In the genomic region with DNA sequence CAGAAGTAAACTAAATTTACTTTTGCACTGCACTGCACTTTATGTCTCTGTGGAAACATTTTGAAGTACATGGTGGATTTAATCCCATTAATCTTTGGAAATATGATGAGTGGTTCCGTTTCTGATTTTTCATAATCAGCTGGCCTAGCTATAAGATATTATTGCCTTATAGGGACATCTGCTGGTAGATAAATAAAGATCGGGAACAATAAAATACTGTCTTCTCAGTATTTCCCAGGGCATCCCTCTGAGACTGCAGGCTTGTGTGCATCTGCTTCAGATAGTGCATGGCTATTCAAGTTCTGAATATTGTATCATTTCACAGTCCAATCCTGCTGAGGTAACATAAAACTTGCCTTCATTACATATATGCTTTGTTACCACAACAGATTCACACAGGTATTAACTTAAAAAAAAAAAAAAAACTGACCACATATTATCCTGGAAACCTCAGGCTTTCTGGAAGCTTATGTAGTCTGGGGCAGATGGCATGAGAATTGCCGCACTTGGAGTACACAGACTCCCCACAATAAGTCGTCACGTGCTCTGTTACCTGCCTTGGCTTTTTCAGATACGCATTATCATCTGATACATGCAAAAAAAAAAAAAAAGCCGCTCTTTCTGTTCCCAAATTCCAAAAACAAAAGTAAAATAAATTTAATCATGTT, we compare ENCODE assay signal across 9 cellular contexts.
DNase-seq lines count a peak whose midpoint lies in the region; ATAC-seq and TF ChIP-seq lines count a peak whose summit lies in the region.
"Had no signal": no experiment of that assay in that cellular context is flagged by ENCODE, and none has a peak within 500 bp of the region (broad histone marks: within the 10 kb centered on the region; RNA-seq: fewer than 3 reads in every experiment).

No MANE protein-coding gene starts in this region.

- POLR2A ChIA-PET in PC-3 (lab: Charles Lee; ENCODE audit: unreplicated experiment) = no interaction called here

- 0 out of 2 replicates have a peak, but pooled peaks cover 4% of the 10 kb centered on the region for H3K4me1 ChIP-seq in PC-3 (ENCODE audit: insufficient read depth, low read length)

- no peak overlapping the region for H3K27ac ChIP-seq in PC-3 (ENCODE audit: low read length)

- BruUV-seq in PC-3 (replicated peaks; lab: Mats Ljungman, UMichigan) = no TSS peak

- no peaks in the 10 kb centered on the region for H3K79me2 ChIP-seq in PC-3 (ENCODE audit: low read length)

- H3K27me3 ChIP-seq in PC-3 (ENCODE audit: low read length) = no peaks in the 10 kb centered on the region

- H3K9me2 ChIP-seq in PC-3 (replicated peaks; ENCODE audit: low read length) = no peaks in the 10 kb centered on the region

- no peaks in the 10 kb centered on the region for H4K20me1 ChIP-seq in PC-3 (ENCODE audit: low read length)

- H2AFZ ChIP-seq in PC-3 (ENCODE audit: low read length) = no peak overlapping the region

- H3K4me2 ChIP-seq in PC-3 (ENCODE audit: low read length) = no peak overlapping the region

- intact Hi-C loops in PC-3 (cut with micrococcal nuclease) = loop anchor here (1.0 to 2.0 kb wide), 2 partner anchors 58 to 290 kb away; no protein-coding TSS in a partner anchor

- no peaks in the 10 kb centered on the region for H3F3A ChIP-seq in PC-3 (ENCODE audit: low read length, unreplicated experiment)

- no peak overlapping the region for H3K4me3 ChIP-seq in PC-3 (ENCODE audit: low read length)

- H3K36me3 ChIP-seq in PC-3 (ENCODE audit: low read depth, low read length) = no peaks in the 10 kb centered on the region

- no peaks in the 10 kb centered on the region for H3K9me3 ChIP-seq in PC-3 (ENCODE audit: low read length)

- ATAC-seq in HG02885 (IDR thresholded peaks at IDR 0.05; ENCODE audit: poor library complexity, unreplicated experiment) (peak; percentile 68), PC-3 (peak; percentile 75), HG03039 (IDR thresholded peaks at IDR 0.05; ENCODE audit: unreplicated experiment) (no peak)

- peak; percentile 58 for TF ChIP-seq CTCF in PC-3 (conservative IDR thresholded peaks at IDR 0.05; ENCODE audit: low read depth, low read length)

- DNase-seq in DMS153 (lab: John Stamatoyannopoulos, UW) = peak; percentile 5
- DNase-seq in PC-3 = peak; percentile 49
- DNase-seq in globus pallidus (ENCODE audit: low spot score) = peak; percentile 73
- DNase-seq in cortex of kidney (lab: John Stamatoyannopoulos, UW) = no peak
- DNase-seq in central memory CD4-positive, alpha-beta T cell = no peak
- no peak for DNase-seq in glomerular visceral epithelial cell (ENCODE audit: extremely low spot score)
- DNase-seq: activated CD4-positive, alpha-beta T cell treated with anti-CD3 and anti-CD28 coated beads, Interleukin-2, amount 50 U/mL, for 4 hours had no signal

- CTCF ChIA-PET in PC-3 (lab: Charles Lee) = no interaction called here

- no peak overlapping the region for H3K9ac ChIP-seq in PC-3 (ENCODE audit: low read length)

Comparison
In these comparisons a context has a peak if more than half of its experiments do, and no peak if none do; other contexts are left out.
1. DNase-seq: peak in DMS153 (single experiment), PC-3 (single experiment) and globus pallidus (single experiment); none in cortex of kidney (single experiment), central memory CD4-positive, alpha-beta T cell (single experiment) and glomerular visceral epithelial cell (single experiment).